7 cellular contexts compared by ENCODE assay signal in genomic region chr18:14606551-14606950, GRCh38.
DNase-seq lines count a peak whose midpoint lies in the region; ATAC-seq, FAIRE-seq and TF ChIP-seq lines count a peak whose summit lies in the region.
"Not testable (repeated sequence)": the region's sequence is repeated elsewhere in the genome, so short reads cannot be mapped to it uniquely, and the experiment has no call there.

No MANE protein-coding gene starts in this region.

- H3K27ac Mint-ChIP-seq in CD4-positive, alpha-beta T cell = peak overlapping the region; percentile 67
- not testable (repeated sequence) for H3K27ac Mint-ChIP-seq in activated CD4-positive, alpha-beta T cell treated with anti-CD3 and anti-CD28 coated beads, Interleukin-2, amount 10 ng/mL, durations not matched to agents 24 days and 14 days
- peak overlapping the region; percentile 18 for H3K27ac Mint-ChIP-seq in activated naive CD4-positive, alpha-beta T cell treated with anti-CD3 and anti-CD28 coated beads, Interleukin-2, amount 50 U/mL, for 24 hours
- H3K27ac Mint-ChIP-seq in natural killer cell treated with Interleukin-12 subunit alpha and Interleukin-12 subunit beta and Interleukin-15 and Interleukin-18, amount 100 ng/mL, for 72 hours = peak overlapping the region; percentile 43 to 77

- H3F3A ChIP-seq in OCI-LY1 (ENCODE audit: insufficient read depth, low read length) = not testable (repeated sequence)

- H3K9me3 ChIP-seq in CD4-positive, alpha-beta T cell (ENCODE audit: control insufficient read depth, low read length); OCI-LY1 (ENCODE audit: low read length): not testable (repeated sequence)

- not testable (repeated sequence) for H3K27me3 ChIP-seq in CD4-positive, alpha-beta T cell (ENCODE audit: control insufficient read depth, insufficient read depth, low read length); OCI-LY1 (ENCODE audit: insufficient read depth, low read length)

- H3K36me3 Mint-ChIP-seq in CD4-positive, alpha-beta T cell (ENCODE audit: low read depth); activated CD4-positive, alpha-beta T cell treated with anti-CD3 and anti-CD28 coated beads, Interleukin-2, amount 10 ng/mL, durations not matched to agents 24 days and 14 days (ENCODE audit: low read depth); activated T-cell treated with anti-CD3 and anti-CD28 coated beads, Interleukin-2, amount 50 U/mL, for 4 hours (ENCODE audit: insufficient read depth); activated naive CD4-positive, alpha-beta T cell treated with anti-CD3 and anti-CD28 coated beads, Interleukin-2, amount 50 U/mL, for 24 hours; natural killer cell treated with Interleukin-12 subunit alpha and Interleukin-12 subunit beta and Interleukin-15 and Interleukin-18, amount 100 ng/mL, for 72 hours: not testable (repeated sequence)

- not testable (repeated sequence) for H4K20me1 ChIP-seq in OCI-LY1 (ENCODE audit: insufficient read depth, low read length)

- not testable (repeated sequence) for H3K9ac ChIP-seq in OCI-LY1 (ENCODE audit: low read length)

- H3K27ac ChIP-seq in CD4-positive, alpha-beta T cell (ENCODE audit: low read depth, low read length); OCI-LY1 (ENCODE audit: low read depth, low read length, poor library complexity, severe bottlenecking): not testable (repeated sequence)

- intact Hi-C loops in CD4-positive, alpha-beta T cell (cut with DNase I, micrococcal nuclease); activated CD4-positive, alpha-beta T cell treated with anti-CD3 and anti-CD28 coated beads, Interleukin-2, amount 10 ng/mL, durations not matched to agents 24 days and 14 days (cut with micrococcal nuclease): not testable (repeated sequence)

- not testable (repeated sequence) for DNase-seq in CD4-positive, alpha-beta T cell; activated CD4-positive, alpha-beta T cell treated with anti-CD3 and anti-CD28 coated beads, Interleukin-2, amount 10 ng/mL, durations not matched to agents 24 days and 14 days; activated T-cell treated with anti-CD3 and anti-CD28 coated beads, Interleukin-2, amount 50 U/mL, for 4 hours; natural killer cell treated with Interleukin-12 subunit alpha and Interleukin-12 subunit beta and Interleukin-15 and Interleukin-18, amount 100 ng/mL, for 72 hours (ENCODE audit: low spot score)

- ATAC-seq in CD4-positive, alpha-beta T cell (ENCODE audit: poor library complexity); activated T-cell treated with anti-CD3 and anti-CD28 coated beads, Interleukin-2, amount 50 U/mL, for 4 hours; natural killer cell treated with Interleukin-12 subunit alpha and Interleukin-12 subunit beta and Interleukin-15 and Interleukin-18, amount 100 ng/mL, for 72 hours: not testable (repeated sequence)

- not testable (repeated sequence) for H3K79me2 ChIP-seq in OCI-LY1 (ENCODE audit: insufficient read depth, low read length)

- H3K4me2 ChIP-seq in OCI-LY1 (ENCODE audit: low read length) = 0 out of 2 replicates have a peak overlapping the region, but pooled peaks have one; percentile 0

- POLR2A ChIA-PET in CD4-positive, alpha-beta T cell (lab: Charles Lee) = not testable (repeated sequence)

- H3K4me1 ChIP-seq in OCI-LY1 (ENCODE audit: insufficient read depth, low read length, severe bottlenecking) = peaks cover 24% of the 10 kb centered on the region

- H3K4me3 Mint-ChIP-seq in CD4-positive, alpha-beta T cell = peak overlapping the region; percentile 9
- H3K4me3 Mint-ChIP-seq in activated CD4-positive, alpha-beta T cell treated with anti-CD3 and anti-CD28 coated beads, Interleukin-2, amount 10 ng/mL, durations not matched to agents 24 days and 14 days = peak overlapping the region; percentile 28
- H3K4me3 Mint-ChIP-seq in activated T-cell treated with anti-CD3 and anti-CD28 coated beads, Interleukin-2, amount 50 U/mL, for 4 hours = peak overlapping the region; percentile 56
- H3K4me3 Mint-ChIP-seq in activated naive CD4-positive, alpha-beta T cell treated with anti-CD3 and anti-CD28 coated beads, Interleukin-2, amount 50 U/mL, for 24 hours = peak overlapping the region; percentile 36
- H3K4me3 Mint-ChIP-seq in natural killer cell treated with Interleukin-12 subunit alpha and Interleukin-12 subunit beta and Interleukin-15 and Interleukin-18, amount 100 ng/mL, for 72 hours = peak overlapping the region; percentile 56

- H3K4me3 ChIP-seq in OCI-LY1 (ENCODE audit: low read depth, low read length, poor library complexity, severe bottlenecking) = not testable (repeated sequence)

- H3K9me3 Mint-ChIP-seq in CD4-positive, alpha-beta T cell; activated CD4-positive, alpha-beta T cell treated with anti-CD3 and anti-CD28 coated beads, Interleukin-2, amount 10 ng/mL, durations not matched to agents 24 days and 14 days; activated T-cell treated with anti-CD3 and anti-CD28 coated beads, Interleukin-2, amount 50 U/mL, for 4 hours; activated naive CD4-positive, alpha-beta T cell treated with anti-CD3 and anti-CD28 coated beads, Interleukin-2, amount 50 U/mL, for 24 hours; natural killer cell treated with Interleukin-12 subunit alpha and Interleukin-12 subunit beta and Interleukin-15 and Interleukin-18, amount 100 ng/mL, for 72 hours: not testable (repeated sequence)

- FAIRE-seq in endometrium (lab: Jason Lieb, UNC) = peak; percentile 53

- H3K27me3 Mint-ChIP-seq in CD4-positive, alpha-beta T cell; activated CD4-positive, alpha-beta T cell treated with anti-CD3 and anti-CD28 coated beads, Interleukin-2, amount 10 ng/mL, durations not matched to agents 24 days and 14 days; activated T-cell treated with anti-CD3 and anti-CD28 coated beads, Interleukin-2, amount 50 U/mL, for 4 hours (ENCODE audit: low read depth); activated naive CD4-positive, alpha-beta T cell treated with anti-CD3 and anti-CD28 coated beads, Interleukin-2, amount 50 U/mL, for 24 hours; natural killer cell treated with Interleukin-12 subunit alpha and Interleukin-12 subunit beta and Interleukin-15 and Interleukin-18, amount 100 ng/mL, for 72 hours: not testable (repeated sequence)

- not testable (repeated sequence) for H3K36me3 ChIP-seq in OCI-LY1 (ENCODE audit: insufficient read depth, low read length)

- H3K4me1 Mint-ChIP-seq in CD4-positive, alpha-beta T cell (ENCODE audit: low read depth) = peaks cover 42% of the 10 kb centered on the region
- peaks cover 14% of the 10 kb centered on the region for H3K4me1 Mint-ChIP-seq in activated CD4-positive, alpha-beta T cell treated with anti-CD3 and anti-CD28 coated beads, Interleukin-2, amount 10 ng/mL, durations not matched to agents 24 days and 14 days
- H3K4me1 Mint-ChIP-seq in activated T-cell treated with anti-CD3 and anti-CD28 coated beads, Interleukin-2, amount 50 U/mL, for 4 hours (ENCODE audit: low read depth) = peaks cover 27% of the 10 kb centered on the region
- peaks cover 42% of the 10 kb centered on the region for H3K4me1 Mint-ChIP-seq in activated naive CD4-positive, alpha-beta T cell treated with anti-CD3 and anti-CD28 coated beads, Interleukin-2, amount 50 U/mL, for 24 hours
- peaks cover 11 to 18% of the 10 kb centered on the region in 2 donors for H3K4me1 Mint-ChIP-seq in natural killer cell treated with Interleukin-12 subunit alpha and Interleukin-12 subunit beta and Interleukin-15 and Interleukin-18, amount 100 ng/mL, for 72 hours (ENCODE audit: low read depth in 2 of 2)

- not testable (repeated sequence) for TF ChIP-seq CTCF in CD4-positive, alpha-beta T cell (IDR thresholded peaks at IDR 0.05); OCI-LY1 (IDR thresholded peaks at IDR 0.05; ENCODE audit: low read length)

- CTCF ChIA-PET in CD4-positive, alpha-beta T cell (lab: Charles Lee) = not testable (repeated sequence)

- H3K9me2 ChIP-seq in OCI-LY1 (ENCODE audit: low read depth, low read length) = not testable (repeated sequence)

- not testable (repeated sequence) for H2AFZ ChIP-seq in OCI-LY1 (ENCODE audit: low read length)
